ENCODE assay signal across 9 cellular contexts in the genomic region with DNA sequence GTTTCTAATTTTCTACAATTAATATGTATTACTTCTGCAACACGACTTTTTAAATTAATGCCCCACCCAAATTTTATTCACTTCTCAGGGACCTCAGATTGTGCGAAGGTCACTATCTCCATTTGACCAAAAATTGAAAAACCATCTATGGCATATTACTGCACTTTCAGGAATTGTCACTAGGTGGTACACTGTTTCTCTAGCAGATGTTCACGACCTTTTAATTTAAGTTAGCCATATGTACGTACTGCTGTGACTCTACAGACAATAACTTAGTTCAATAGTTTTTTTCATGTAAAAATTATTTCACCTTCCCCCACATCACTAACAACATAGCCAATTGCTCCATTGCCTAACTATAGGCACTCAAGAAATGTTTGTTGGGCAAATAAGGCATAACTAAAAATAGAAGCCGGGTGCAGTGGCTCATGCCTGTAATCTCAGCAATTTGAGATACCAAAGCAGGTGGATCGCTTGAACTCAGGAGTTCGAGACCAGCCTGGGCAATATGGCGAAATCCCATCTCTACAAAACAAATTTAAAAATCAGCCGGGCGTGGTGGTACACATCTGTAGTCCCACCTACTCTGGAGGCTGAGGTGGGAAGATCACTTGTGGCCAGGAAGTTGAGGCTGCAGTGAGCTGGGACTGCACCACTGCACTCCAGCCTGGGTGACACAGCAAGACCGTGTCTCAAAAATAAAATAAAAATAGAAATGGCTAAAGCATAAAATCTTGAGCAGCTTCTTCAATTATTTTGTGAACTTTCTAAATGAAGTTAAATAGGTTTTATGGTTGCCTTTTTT.
DNase-seq lines count a peak whose midpoint lies in the region; ATAC-seq, FAIRE-seq and TF ChIP-seq lines count a peak whose summit lies in the region.
"Had no signal": no experiment of that assay in that cellular context is flagged by ENCODE, and none has a peak within 500 bp of the region (broad histone marks: within the 10 kb centered on the region; RNA-seq: fewer than 3 reads in every experiment).

No MANE protein-coding gene starts in this region.

- H3K27me3 ChIP-seq in cardiac muscle cell (no peaks in the 10 kb centered on the region), bronchial epithelial cell (ENCODE audit: control insufficient read depth, insufficient read depth, low read length) (no peaks in the 10 kb centered on the region), neural progenitor cell (no peaks in the 10 kb centered on the region)

- peak; percentile 67 for TF ChIP-seq CTCF in cardiac muscle cell (IDR thresholded peaks at IDR 0.05; ENCODE audit: low read depth, low read length)
- TF ChIP-seq CTCF in bronchial epithelial cell (IDR thresholded peaks at IDR 0.05; ENCODE audit: insufficient read depth, low read length, severe bottlenecking): peak; percentile 61
- peak; percentile 72 for TF ChIP-seq CTCF in neural progenitor cell (IDR thresholded peaks at IDR 0.05)

- no peak overlapping the region for H2AFZ ChIP-seq in neural progenitor cell (replicated peaks)

- no peaks in the 10 kb centered on the region for H3K79me2 ChIP-seq in neural progenitor cell (ENCODE audit: low read depth)

- H3K9me3 Mint-ChIP-seq in neural progenitor cell: no peaks in the 10 kb centered on the region

- H3K9ac ChIP-seq in neural progenitor cell: no peak overlapping the region

- DNase-seq in cardiac muscle cell (ENCODE audit: low read depth in 1 of 2, low spot score in 1 of 2): peak; percentile 43 to 61
- DNase-seq in Right ventricle myocardium inferior (ENCODE audit: missing footprints): no peak
- DNase-seq in NCI-H446 treated with DMSO at 0.1 percent for 48 hours (lab: John Stamatoyannopoulos, UW): peak; percentile 13
- DNase-seq in bronchial epithelial cell (ENCODE audit: low read depth): peak; percentile 54
- peak; percentile 39 for DNase-seq in neural progenitor cell (ENCODE audit: low spot score)
- no peak for DNase-seq in activated CD4-positive, alpha-beta T cell treated with anti-CD3 and anti-CD28 coated beads for 48 hours
- DNase-seq in activated CD8-positive, alpha-beta memory T cell treated with anti-CD3 and anti-CD28 coated beads for 24 hours: no peak

- no peak for FAIRE-seq in bronchial epithelial cell (lab: Jason Lieb, UNC)

- no peak overlapping the region for H3K4me3 Mint-ChIP-seq in neural progenitor cell

- ATAC-seq in Right ventricle myocardium inferior: no peak
- ATAC-seq in HG02763 (IDR thresholded peaks at IDR 0.05; ENCODE audit: unreplicated experiment): peak; percentile 63

- H3K4me1 Mint-ChIP-seq in neural progenitor cell: peaks cover 7% of the 10 kb centered on the region

- no peaks in the 10 kb centered on the region for H3K36me3 Mint-ChIP-seq in neural progenitor cell

- H3K36me3 ChIP-seq in cardiac muscle cell (no peaks in the 10 kb centered on the region), bronchial epithelial cell (ENCODE audit: control insufficient read depth, insufficient read depth, low read length) (no peaks in the 10 kb centered on the region), neural progenitor cell (no peaks in the 10 kb centered on the region)

- H3K4me1 ChIP-seq in cardiac muscle cell (ENCODE audit: low read depth) (peaks cover 3% of the 10 kb centered on the region), neural progenitor cell (peaks cover 9% of the 10 kb centered on the region)

- intact Hi-C loops in Right ventricle myocardium inferior (cut with DNase I): no loop called here

- no peak overlapping the region for H3K4me2 ChIP-seq in neural progenitor cell

- H3K27ac Mint-ChIP-seq in neural progenitor cell: no peak overlapping the region

- H4K20me1 ChIP-seq in neural progenitor cell (ENCODE audit: low read depth): no peaks in the 10 kb centered on the region

- no peak overlapping the region for H3K27ac ChIP-seq in cardiac muscle cell
- H3K27ac ChIP-seq in neural progenitor cell: no peak overlapping the region
- H3K27ac ChIP-seq: epithelial cell of prostate had no signal

- no peaks in the 10 kb centered on the region for H3F3A ChIP-seq in neural progenitor cell (ENCODE audit: low read depth)

- no peaks in the 10 kb centered on the region for H3K27me3 Mint-ChIP-seq in neural progenitor cell (ENCODE audit: insufficient read depth, low read depth)

- H3K9me3 ChIP-seq in cardiac muscle cell (ENCODE audit: low read depth) (no peaks in the 10 kb centered on the region), neural progenitor cell (ENCODE audit: low read depth) (no peaks in the 10 kb centered on the region)

- H3K4me3 ChIP-seq in cardiac muscle cell (no peak overlapping the region), bronchial epithelial cell (ENCODE audit: low read depth, low read length) (no peak overlapping the region), neural progenitor cell (no peak overlapping the region)

Comparison
In these comparisons a context has a peak if more than half of its experiments do, and no peak if none do; other contexts are left out.
1. DNase-seq: peak in cardiac muscle cell (2 of 2), NCI-H446 treated with DMSO at 0.1 percent for 48 hours (single experiment), bronchial epithelial cell (single experiment) and neural progenitor cell (single experiment); none in Right ventricle myocardium inferior (single experiment), activated CD4-positive, alpha-beta T cell treated with anti-CD3 and anti-CD28 coated beads for 48 hours (single experiment) and activated CD8-positive, alpha-beta memory T cell treated with anti-CD3 and anti-CD28 coated beads for 24 hours (single experiment).
2. Peak in every context shown above with its lines, with median percentiles within 50 percentile points of each other: CTCF ChIP-seq.